In the genomic region with DNA sequence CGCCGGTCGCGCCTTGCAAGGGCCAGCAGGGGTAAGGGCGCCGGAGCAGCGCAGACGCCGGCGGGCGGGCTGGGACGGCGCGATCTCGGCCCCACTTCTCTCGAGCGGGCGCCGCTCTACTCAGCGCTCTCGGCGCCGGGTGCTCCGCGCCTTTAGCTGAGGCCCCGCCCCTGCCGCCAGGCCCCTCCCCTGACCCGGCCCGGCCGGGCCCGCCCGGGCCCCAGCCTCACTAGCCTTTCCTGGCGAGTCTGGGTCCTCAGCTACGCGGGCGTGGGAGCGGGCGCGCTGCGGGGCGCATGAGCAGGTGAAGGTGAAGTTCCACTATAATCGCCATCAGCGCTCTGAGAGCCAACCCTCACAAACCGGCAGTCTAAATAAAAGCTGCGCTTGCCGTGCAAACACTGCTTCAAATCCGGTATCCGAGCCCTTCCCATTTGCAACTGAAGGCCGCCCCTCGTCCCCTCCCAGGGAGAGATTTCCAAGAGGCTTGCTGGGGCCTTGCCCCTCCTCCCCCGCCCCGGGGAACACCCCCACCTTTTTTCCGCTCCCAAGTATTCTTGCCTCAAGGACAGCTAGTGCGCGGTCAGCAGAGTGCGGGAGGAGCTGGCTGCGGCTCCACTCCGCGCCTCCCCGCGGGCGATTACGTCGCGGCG, we compare ENCODE assay signal across 1 cellular context.
TF ChIP-seq lines count a peak whose summit lies in the region.

Gene RPP25 (minus strand): TSS at position 125 of the 653 bp plus-strand sequence. CDS start 189 bp downstream, outside the sequence.

TF ChIP-seq in HEK293, 187 proteins besides CTCF, POLR2A, EP300 and RAD21 (continued from another document and continues in another):
- no peak for TF ChIP-seq ZBTB44 (tag by site-specific recombination; IDR thresholded peaks at IDR 0.05)
- no peak for TF ChIP-seq ZNF529 (tag by site-specific recombination; IDR thresholded peaks at IDR 0.05; ENCODE audit: insufficient replicate concordance)
- TF ChIP-seq ZNF521 (tag by site-specific recombination; IDR thresholded peaks at IDR 0.05), result no peak
- TF ChIP-seq ZNF280C (tag by site-specific recombination; IDR thresholded peaks at IDR 0.05), result no peak
- no peak for TF ChIP-seq ZNF184 (tag by site-specific recombination; IDR thresholded peaks at IDR 0.05)
- no peak for TF ChIP-seq ZNF157 (tag by site-specific recombination; IDR thresholded peaks at IDR 0.05)
- TF ChIP-seq ZBTB20 (tag by site-specific recombination; IDR thresholded peaks at IDR 0.05), result peak; percentile 93
- no peak for TF ChIP-seq SCRT1 (tag by site-specific recombination; IDR thresholded peaks at IDR 0.05; ENCODE audit: borderline replicate concordance)
- TF ChIP-seq, protein P1, sequence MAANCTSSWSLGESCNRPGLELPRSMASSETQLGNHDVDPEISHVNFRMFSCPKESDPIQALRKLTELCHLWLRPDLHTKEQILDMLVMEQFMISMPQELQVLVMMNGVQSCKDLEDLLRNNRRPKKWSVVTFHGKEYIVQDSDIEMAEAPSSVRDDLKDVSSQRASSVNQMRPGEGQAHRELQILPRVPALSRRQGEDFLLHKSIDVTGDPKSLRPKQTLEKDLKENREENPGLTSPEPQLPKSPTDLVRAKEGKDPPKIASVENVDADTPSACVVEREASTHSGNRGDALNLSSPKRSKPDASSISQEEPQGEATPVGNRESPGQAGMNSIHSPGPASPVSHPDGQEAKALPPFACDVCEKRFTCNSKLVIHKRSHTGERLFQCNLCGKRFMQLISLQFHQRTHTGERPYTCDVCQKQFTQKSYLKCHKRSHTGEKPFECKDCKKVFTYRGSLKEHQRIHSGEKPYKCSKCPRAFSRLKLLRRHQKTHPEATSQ (tag by site-specific recombination; IDR thresholded peaks at IDR 0.05), result peak; percentile 49; the same call in 1 of the 2 replicates
- TF ChIP-seq, protein P2, sequence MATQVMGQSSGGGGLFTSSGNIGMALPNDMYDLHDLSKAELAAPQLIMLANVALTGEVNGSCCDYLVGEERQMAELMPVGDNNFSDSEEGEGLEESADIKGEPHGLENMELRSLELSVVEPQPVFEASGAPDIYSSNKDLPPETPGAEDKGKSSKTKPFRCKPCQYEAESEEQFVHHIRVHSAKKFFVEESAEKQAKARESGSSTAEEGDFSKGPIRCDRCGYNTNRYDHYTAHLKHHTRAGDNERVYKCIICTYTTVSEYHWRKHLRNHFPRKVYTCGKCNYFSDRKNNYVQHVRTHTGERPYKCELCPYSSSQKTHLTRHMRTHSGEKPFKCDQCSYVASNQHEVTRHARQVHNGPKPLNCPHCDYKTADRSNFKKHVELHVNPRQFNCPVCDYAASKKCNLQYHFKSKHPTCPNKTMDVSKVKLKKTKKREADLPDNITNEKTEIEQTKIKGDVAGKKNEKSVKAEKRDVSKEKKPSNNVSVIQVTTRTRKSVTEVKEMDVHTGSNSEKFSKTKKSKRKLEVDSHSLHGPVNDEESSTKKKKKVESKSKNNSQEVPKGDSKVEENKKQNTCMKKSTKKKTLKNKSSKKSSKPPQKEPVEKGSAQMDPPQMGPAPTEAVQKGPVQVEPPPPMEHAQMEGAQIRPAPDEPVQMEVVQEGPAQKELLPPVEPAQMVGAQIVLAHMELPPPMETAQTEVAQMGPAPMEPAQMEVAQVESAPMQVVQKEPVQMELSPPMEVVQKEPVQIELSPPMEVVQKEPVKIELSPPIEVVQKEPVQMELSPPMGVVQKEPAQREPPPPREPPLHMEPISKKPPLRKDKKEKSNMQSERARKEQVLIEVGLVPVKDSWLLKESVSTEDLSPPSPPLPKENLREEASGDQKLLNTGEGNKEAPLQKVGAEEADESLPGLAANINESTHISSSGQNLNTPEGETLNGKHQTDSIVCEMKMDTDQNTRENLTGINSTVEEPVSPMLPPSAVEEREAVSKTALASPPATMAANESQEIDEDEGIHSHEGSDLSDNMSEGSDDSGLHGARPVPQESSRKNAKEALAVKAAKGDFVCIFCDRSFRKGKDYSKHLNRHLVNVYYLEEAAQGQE (tag by site-specific recombination; IDR thresholded peaks at IDR 0.05), result no peak
- TF ChIP-seq, protein P3, sequence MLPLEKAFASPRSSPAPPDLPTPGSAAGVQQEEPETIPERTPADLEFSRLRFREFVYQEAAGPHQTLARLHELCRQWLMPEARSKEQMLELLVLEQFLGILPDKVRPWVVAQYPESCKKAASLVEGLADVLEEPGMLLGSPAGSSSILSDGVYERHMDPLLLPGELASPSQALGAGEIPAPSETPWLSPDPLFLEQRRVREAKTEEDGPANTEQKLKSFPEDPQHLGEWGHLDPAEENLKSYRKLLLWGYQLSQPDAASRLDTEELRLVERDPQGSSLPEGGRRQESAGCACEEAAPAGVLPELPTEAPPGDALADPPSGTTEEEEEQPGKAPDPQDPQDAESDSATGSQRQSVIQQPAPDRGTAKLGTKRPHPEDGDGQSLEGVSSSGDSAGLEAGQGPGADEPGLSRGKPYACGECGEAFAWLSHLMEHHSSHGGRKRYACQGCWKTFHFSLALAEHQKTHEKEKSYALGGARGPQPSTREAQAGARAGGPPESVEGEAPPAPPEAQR (tag by site-specific recombination; IDR thresholded peaks at IDR 0.05), result no peak
- peak; percentile 47 for TF ChIP-seq ZIC2 (tag by site-specific recombination; IDR thresholded peaks at IDR 0.05)
- TF ChIP-seq ZNF837 (tag by site-specific recombination; IDR thresholded peaks at IDR 0.05), result no peak
- TF ChIP-seq ZNF580 (tag by site-specific recombination; IDR thresholded peaks at IDR 0.05), result no peak
- TF ChIP-seq, protein P4, sequence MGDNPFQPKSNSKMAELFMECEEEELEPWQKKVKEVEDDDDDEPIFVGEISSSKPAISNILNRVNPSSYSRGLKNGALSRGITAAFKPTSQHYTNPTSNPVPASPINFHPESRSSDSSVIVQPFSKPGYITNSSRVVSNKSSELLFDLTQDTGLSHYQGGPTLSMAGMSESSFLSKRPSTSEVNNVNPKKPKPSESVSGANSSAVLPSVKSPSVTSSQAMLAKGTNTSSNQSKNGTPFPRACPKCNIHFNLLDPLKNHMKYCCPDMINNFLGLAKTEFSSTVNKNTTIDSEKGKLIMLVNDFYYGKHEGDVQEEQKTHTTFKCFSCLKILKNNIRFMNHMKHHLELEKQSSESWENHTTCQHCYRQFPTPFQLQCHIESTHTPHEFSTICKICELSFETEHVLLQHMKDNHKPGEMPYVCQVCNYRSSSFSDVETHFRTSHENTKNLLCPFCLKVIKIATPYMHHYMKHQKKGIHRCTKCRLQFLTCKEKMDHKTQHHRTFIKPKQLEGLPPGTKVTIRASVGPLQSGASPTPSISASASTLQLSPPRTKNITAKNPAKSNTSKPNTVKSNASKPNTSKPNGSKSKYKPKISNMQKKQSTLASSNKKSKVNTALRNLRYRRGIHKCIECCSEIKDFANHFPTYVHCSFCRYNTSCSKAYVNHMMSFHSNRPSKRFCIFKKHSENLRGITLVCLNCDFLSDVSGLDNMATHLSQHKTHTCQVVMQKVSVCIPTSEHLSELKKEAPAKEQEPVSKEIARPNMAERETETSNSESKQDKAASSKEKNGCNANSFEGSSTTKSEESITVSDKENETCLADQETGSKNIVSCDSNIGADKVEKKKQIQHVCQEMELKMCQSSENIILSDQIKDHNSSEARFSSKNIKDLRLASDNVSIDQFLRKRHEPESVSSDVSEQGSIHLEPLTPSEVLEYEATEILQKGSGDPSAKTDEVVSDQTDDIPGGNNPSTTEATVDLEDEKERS (tag by site-specific recombination; IDR thresholded peaks at IDR 0.05), result no peak
- no peak for TF ChIP-seq ZNF341 (tag by site-specific recombination; IDR thresholded peaks at IDR 0.05; ENCODE audit: low read depth)
- TF ChIP-seq ZNF394 (tag by site-specific recombination; IDR thresholded peaks at IDR 0.05; ENCODE audit: borderline replicate concordance), result no peak; the same call in 1 of the 2 replicates
- no peak for TF ChIP-seq ZBTB6 (tag by site-specific recombination; IDR thresholded peaks at IDR 0.05)
- no peak for TF ChIP-seq ZNF155 (tag by site-specific recombination; IDR thresholded peaks at IDR 0.05)
- no peak for TF ChIP-seq ZNF549 (tag by site-specific recombination; IDR thresholded peaks at IDR 0.05)
- no peak for TF ChIP-seq ZNF23 (tag by site-specific recombination; IDR thresholded peaks at IDR 0.05; ENCODE audit: borderline replicate concordance)
- TF ChIP-seq ZNF660 (tag by site-specific recombination; IDR thresholded peaks at IDR 0.05), result peak; percentile 67; the same call in 1 of the 2 replicates
- no peak for TF ChIP-seq ZNF707 (tag by site-specific recombination; IDR thresholded peaks at IDR 0.05)
- TF ChIP-seq HOXA7 (CRISPR knock-in tag; IDR thresholded peaks at IDR 0.05; ENCODE audit: borderline replicate concordance), result no peak
- TF ChIP-seq ZNF510 (tag by site-specific recombination; IDR thresholded peaks at IDR 0.05; ENCODE audit: insufficient replicate concordance), result no peak
- no peak for TF ChIP-seq ZNF324 (tag by site-specific recombination; IDR thresholded peaks at IDR 0.05)
- no peak for TF ChIP-seq FEZF1 (tag by site-specific recombination; IDR thresholded peaks at IDR 0.05)
- TF ChIP-seq HOXD13 (CRISPR knock-in tag; IDR thresholded peaks at IDR 0.05; ENCODE audit: borderline replicate concordance), result no peak
- TF ChIP-seq BCL11B (tag by site-specific recombination; IDR thresholded peaks at IDR 0.05; ENCODE audit: low read depth), result no peak
- TF ChIP-seq, protein P5, sequence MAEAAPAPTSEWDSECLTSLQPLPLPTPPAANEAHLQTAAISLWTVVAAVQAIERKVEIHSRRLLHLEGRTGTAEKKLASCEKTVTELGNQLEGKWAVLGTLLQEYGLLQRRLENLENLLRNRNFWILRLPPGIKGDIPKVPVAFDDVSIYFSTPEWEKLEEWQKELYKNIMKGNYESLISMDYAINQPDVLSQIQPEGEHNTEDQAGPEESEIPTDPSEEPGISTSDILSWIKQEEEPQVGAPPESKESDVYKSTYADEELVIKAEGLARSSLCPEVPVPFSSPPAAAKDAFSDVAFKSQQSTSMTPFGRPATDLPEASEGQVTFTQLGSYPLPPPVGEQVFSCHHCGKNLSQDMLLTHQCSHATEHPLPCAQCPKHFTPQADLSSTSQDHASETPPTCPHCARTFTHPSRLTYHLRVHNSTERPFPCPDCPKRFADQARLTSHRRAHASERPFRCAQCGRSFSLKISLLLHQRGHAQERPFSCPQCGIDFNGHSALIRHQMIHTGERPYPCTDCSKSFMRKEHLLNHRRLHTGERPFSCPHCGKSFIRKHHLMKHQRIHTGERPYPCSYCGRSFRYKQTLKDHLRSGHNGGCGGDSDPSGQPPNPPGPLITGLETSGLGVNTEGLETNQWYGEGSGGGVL (tag by site-specific recombination; IDR thresholded peaks at IDR 0.05), result peak; percentile 31
- TF ChIP-seq ATF2 (tag by site-specific recombination; IDR thresholded peaks at IDR 0.05; ENCODE audit: low read depth), result no peak
- no peak for TF ChIP-seq GLI2 (tag by site-specific recombination; IDR thresholded peaks at IDR 0.05; ENCODE audit: borderline replicate concordance, low read depth)
- no peak for TF ChIP-seq ZBTB48 (tag by site-specific recombination; IDR thresholded peaks at IDR 0.05)
- no peak for TF ChIP-seq ZNF274 (IDR thresholded peaks at IDR 0.05; ENCODE audit: low read length)
- TF ChIP-seq ZNF274 (tag by site-specific recombination; IDR thresholded peaks at IDR 0.05; ENCODE audit: borderline replicate concordance), result no peak
- TF ChIP-seq ZNF514 (tag by site-specific recombination; IDR thresholded peaks at IDR 0.05), result no peak
- no peak for TF ChIP-seq HOXC10 (CRISPR knock-in tag; IDR thresholded peaks at IDR 0.05)
- TF ChIP-seq ZNF133 (tag by site-specific recombination; IDR thresholded peaks at IDR 0.05), result no peak
